In the genomic region with DNA sequence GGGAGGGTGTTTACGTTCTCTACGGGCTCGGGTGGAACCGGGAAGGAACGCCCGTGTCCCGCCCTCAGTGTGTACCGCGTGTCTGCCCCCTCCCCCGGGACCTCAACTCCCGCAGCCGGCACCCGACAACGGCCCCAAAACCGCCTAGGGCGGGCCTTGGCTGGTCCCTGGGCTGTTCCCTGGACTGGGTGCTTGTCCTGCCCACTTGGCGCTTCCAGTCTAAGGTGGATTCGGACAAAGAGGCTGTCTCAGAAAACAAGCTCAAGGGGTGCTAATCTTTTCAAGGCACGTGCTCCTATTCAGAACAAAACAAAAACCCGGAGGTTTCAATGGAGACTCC, we compare ENCODE assay signal across 8 cellular contexts. TPM values are rescaled to one million over a fixed set of nuclear protein-coding genes. Genes with fewer than 3 reads are reported as not detected.
DNase-seq lines count a peak whose midpoint lies in the region; ATAC-seq and TF ChIP-seq lines count a peak whose summit lies in the region.

No MANE protein-coding gene starts in this region.

- H2AFZ ChIP-seq in ACC112 (ENCODE audit: low read length, unreplicated experiment), result peak overlapping the region; percentile 92

- 4 to 5% methylated on average over 7 to 20 of the region's 20 CpGs for WGBS in body of pancreas, 2 donors

- intact Hi-C loops in body of pancreas (cut with DNase I), result no loop called here

- H3K27ac ChIP-seq in ACC112 (ENCODE audit: low read depth, low read length), result no peak overlapping the region
- H3K27ac ChIP-seq in body of pancreas, result peak overlapping the region; percentile 84 to 97 (median 94)

- peaks cover 28% of the 10 kb centered on the region for H3K4me1 ChIP-seq in ACC112 (ENCODE audit: control insufficient read depth, insufficient read depth, low read length, unreplicated experiment)
- H3K4me1 ChIP-seq in body of pancreas, result peaks cover 25% of the 10 kb centered on the region
- peaks cover 32% of the 10 kb centered on the region for H3K4me1 ChIP-seq in mononuclear cell (ENCODE audit: insufficient read depth, low read length)

- peaks cover 4% of the 10 kb centered on the region for H3K27me3 Mint-ChIP-seq in HFFc6 (ENCODE audit: insufficient read depth)

- H3K27ac Mint-ChIP-seq in HFFc6, result 0 out of 2 replicates have a peak overlapping the region, but pooled peaks have one; percentile 9

- H3K36me3 Mint-ChIP-seq in HFFc6 (ENCODE audit: low read depth), result peaks cover 11% of the 10 kb centered on the region

- TF ChIP-seq CTCF in HFFc6 (IDR thresholded peaks at IDR 0.05) (no peak), body of pancreas (IDR thresholded peaks at IDR 0.05) (no peak)

- peaks cover 32% of the 10 kb centered on the region for H3K4me1 Mint-ChIP-seq in HFFc6 (ENCODE audit: low read depth)

- H3K79me2 ChIP-seq in ACC112 (ENCODE audit: control insufficient read depth, insufficient read depth, low read length, unreplicated experiment), result peaks cover 44% of the 10 kb centered on the region

- no peaks in the 10 kb centered on the region for H3K9me3 ChIP-seq in body of pancreas
- H3K9me3 ChIP-seq in mononuclear cell (ENCODE audit: low read depth, low read length), result no peaks in the 10 kb centered on the region

- H3K27me3 ChIP-seq in ACC112 (ENCODE audit: insufficient read depth, low read length) (no peaks in the 10 kb centered on the region), body of pancreas (no peaks in the 10 kb centered on the region), mononuclear cell (ENCODE audit: insufficient read depth, low read length) (no peaks in the 10 kb centered on the region)

- H3K4me3 ChIP-seq in ACC112 (ENCODE audit: low read depth, low read length), result peak overlapping the region; percentile 73
- H3K4me3 ChIP-seq in body of pancreas, result peak overlapping the region in 1 of 2 donors; percentile 78
- H3K4me3 ChIP-seq in mononuclear cell (ENCODE audit: low read length), result peak overlapping the region; percentile 39

- H3K9me3 Mint-ChIP-seq in HFFc6, result no peaks in the 10 kb centered on the region

- peaks cover 10% of the 10 kb centered on the region for H3K36me3 ChIP-seq in ACC112 (ENCODE audit: insufficient read depth, low read length)
- H3K36me3 ChIP-seq in body of pancreas (replicated peaks in 1 of 2; ENCODE audit: insufficient read depth in 1 of 2, low read depth in 2 of 2), result peaks cover 3 to 5% of the 10 kb centered on the region in 2 donors

- peak; percentile 3 for DNase-seq in HFFc6
- DNase-seq in body of pancreas, result no peak
- no peak for DNase-seq in stimulated activated CD8-positive, alpha-beta memory T cell treated with anti-CD3 and anti-CD28 coated beads, Interleukin-4, amount 100 ng/mL, for 48 hours
- DNase-seq in NCI-H524 (lab: John Stamatoyannopoulos, UW), result no peak

- H3K4me3 Mint-ChIP-seq in HFFc6, result peak overlapping the region; percentile 92

- no peak for TF ChIP-seq POLR2A in body of pancreas (IDR thresholded peaks at IDR 0.05)

- ATAC-seq in body of pancreas, result no peak
- ATAC-seq in GM21367 (IDR thresholded peaks at IDR 0.05; ENCODE audit: unreplicated experiment), result no peak
- no peak for ATAC-seq in HG02759 (IDR thresholded peaks at IDR 0.05; ENCODE audit: unreplicated experiment)

RNA-seq across cellular contexts. Expression of gene CLK4, which starts 0.4 kb away (rescaled TPM):
- 10 to 100 TPM in 2 of 6 experiments, 1 to 10 TPM in 4; 8.5 to 11.7 (median 8.8) TPM for total RNA-seq in HFFc6 (2021; fragmentation: NEBNext Ultra II Directional; extraction: Animal tissue kit (Norgen Biotek cat#: 25700))
- total RNA-seq in body of pancreas (10 to 100 TPM; 46.5 to 49.0 TPM), mononuclear cell (92.1 TPM)

RNA-seq across cellular contexts. Expression of gene COL23A1, which starts 37.0 kb away (rescaled TPM):
- not detected for total RNA-seq in HFFc6 (2021; fragmentation: NEBNext Ultra II Directional; extraction: Animal tissue kit (Norgen Biotek cat#: 25700))
- total RNA-seq in body of pancreas (not detected), mononuclear cell (0.10 TPM)
